9 cellular contexts compared by ENCODE assay signal in genomic region chr1:201877877-201878339, GRCh38. TPM values are rescaled to one million over a fixed set of nuclear protein-coding genes. Genes with fewer than 3 reads are reported as not detected.
DNase-seq lines count a peak whose midpoint lies in the region; ATAC-seq and TF ChIP-seq lines count a peak whose summit lies in the region.
"Had no signal": no experiment of that assay in that cellular context is flagged by ENCODE, and none has a peak within 500 bp of the region (broad histone marks: within the 10 kb centered on the region; RNA-seq: fewer than 3 reads in every experiment).

No MANE protein-coding gene starts in this region.

- H3K4me1 Mint-ChIP-seq in H9 (peaks cover 19% of the 10 kb centered on the region in 2 experiments), naive B cell (peaks cover 4 to 11% (median 10%) of the 10 kb centered on the region in 3 donors)

- H3K27ac Mint-ChIP-seq in H9 (peak overlapping the region in 1 of 3 experiments; percentile 93; a peak in 2 of 7 replicates), naive B cell (peak overlapping the region in 1 of 6 donors; percentile 44)

- H3K9ac ChIP-seq in H9 (ENCODE audit: extremely low read depth, insufficient read length, low read length): no peak overlapping the region

- H3K23me2 ChIP-seq in H9 (ENCODE audit: insufficient read length, low read depth, low read length, poor library complexity, severe bottlenecking): no peaks in the 10 kb centered on the region

- no peak for ATAC-seq in naive B cell (ENCODE audit: low read depth in 2 of 2)
- ATAC-seq in GM21786 (IDR thresholded peaks at IDR 0.05; ENCODE audit: unreplicated experiment): no peak
- no peak for ATAC-seq in GM21717 (IDR thresholded peaks at IDR 0.05; ENCODE audit: unreplicated experiment)

- H3T11ph ChIP-seq in H9 (ENCODE audit: low read length): no peak overlapping the region

- no peaks in the 10 kb centered on the region for H3K79me2 ChIP-seq in H9 (ENCODE audit: insufficient read depth, low read length)

- no peaks in the 10 kb centered on the region for H3K9me3 ChIP-seq in H9 (ENCODE audit: control insufficient read depth, low read depth, low read length)
- H3K9me3 ChIP-seq: SJCRH30 had no signal

- H3K56ac ChIP-seq in H9 (ENCODE audit: insufficient read length, low read depth, low read length): no peak overlapping the region

- no peak overlapping the region for H3K27ac ChIP-seq in H9 (ENCODE audit: insufficient read length, low read depth, low read length)
- H3K27ac ChIP-seq: SJCRH30 had no signal

- TF ChIP-seq CTCF in H9 (conservative IDR thresholded peaks at IDR 0.05) (peak; percentile 78), epithelial cell of esophagus (IDR thresholded peaks at IDR 0.05; ENCODE audit: insufficient read depth, low read depth, low read length, missing control alignments) (peak; percentile 73)

- H3K36me3 Mint-ChIP-seq in H9 (ENCODE audit: insufficient read depth in 1 of 3, low read depth in 3 of 3) (peaks cover 16 to 49% (median 34%) of the 10 kb centered on the region in 3 experiments), naive B cell (peaks cover 2 to 5% of the 10 kb centered on the region in 2 donors)

- H3K4ac ChIP-seq in H9 (ENCODE audit: low read depth, low read length): no peak overlapping the region

- in situ Hi-C loops in Caki2 (cut with HindIII; ENCODE audit: low pct_unique_long_range_greater_than_20kb, low sequenced_read_pairs): no loop called here

- H3K4me2 ChIP-seq in H9 (ENCODE audit: insufficient read depth, insufficient read length, low read length): no peak overlapping the region

- no peak overlapping the region for H3K23ac ChIP-seq in H9 (ENCODE audit: insufficient read length, low read depth, low read length)

- H3K4me1 ChIP-seq in H9 (ENCODE audit: insufficient read depth, low read length): peaks cover 2% of the 10 kb centered on the region; the same call in 1 of the 2 replicates

- no peak overlapping the region for H2BK15ac ChIP-seq in H9 (ENCODE audit: low read depth, low read length)

- H4K8ac ChIP-seq in H9 (replicated peaks; ENCODE audit: insufficient read length, low read depth, low read length): no peak overlapping the region

- H3K18ac ChIP-seq in H9 (ENCODE audit: insufficient read length, low read depth, low read length): no peak overlapping the region

- H2AFZ ChIP-seq in H9 (ENCODE audit: low read length): no peak overlapping the region

- no peak overlapping the region for H2BK5ac ChIP-seq in H9 (ENCODE audit: insufficient read length, low read length)

- no peaks in the 10 kb centered on the region for H4K20me1 ChIP-seq in H9 (ENCODE audit: control insufficient read depth, insufficient read depth, insufficient read length)

- no peaks in the 10 kb centered on the region for H3K79me1 ChIP-seq in H9 (ENCODE audit: insufficient read depth, low read depth, low read length, poor library complexity, severe bottlenecking)

- DNase-seq in Caki2 (ENCODE audit: low read depth): peak; percentile 54
- no peak for DNase-seq in H9
- DNase-seq in RPMI8226: peak; percentile 71
- peak; percentile 63 for DNase-seq in epithelial cell of esophagus (ENCODE audit: low read depth)
- DNase-seq in naive B cell: peak; percentile 21
- no peak for DNase-seq in activated CD4-positive, CD25-positive, alpha-beta regulatory T cell (lab: John Stamatoyannopoulos, UW)

- H3K14ac ChIP-seq in H9 (ENCODE audit: insufficient read depth, low read length): no peak overlapping the region

- H2AK5ac ChIP-seq in H9 (ENCODE audit: insufficient read length, low read length): no peak overlapping the region

- no peaks in the 10 kb centered on the region for H3K27me3 ChIP-seq in H9 (ENCODE audit: insufficient read depth, low read length)
- H3K27me3 ChIP-seq: SJCRH30 had no signal

- H2BK20ac ChIP-seq in H9 (ENCODE audit: low read depth, low read length, poor library complexity, severe bottlenecking): no peak overlapping the region

- no peak overlapping the region for H3K4me3 Mint-ChIP-seq in H9
- H3K4me3 Mint-ChIP-seq in naive B cell: no peak overlapping the region

- H3K27me3 Mint-ChIP-seq in H9 (ENCODE audit: low read depth) (no peaks in the 10 kb centered on the region), naive B cell (no peaks in the 10 kb centered on the region)

- H4K5ac ChIP-seq in H9 (ENCODE audit: insufficient read length, low read depth, low read length): no peak overlapping the region

- H3K4me3 ChIP-seq in epithelial cell of esophagus (ENCODE audit: low read length): no peak overlapping the region
- H3K4me3 ChIP-seq: SJCRH30 had no signal

- no CpG with 5 or more reads among the region's 6 CpGs for WGBS in H9 (ENCODE audit: extremely low coverage, insufficient read length, low lambda C conversion rate)

- H4K91ac ChIP-seq in H9 (ENCODE audit: insufficient read length, low read depth, low read length): no peak overlapping the region

- H3K9me3 Mint-ChIP-seq in H9 (no peaks in the 10 kb centered on the region), naive B cell (no peaks in the 10 kb centered on the region)

- H2BK120ac ChIP-seq in H9 (ENCODE audit: low read depth, low read length, poor library complexity, severe bottlenecking): no peak overlapping the region

- no peak overlapping the region for H2BK12ac ChIP-seq in H9 (ENCODE audit: insufficient read length, low read depth, low read length)

RNA-seq across cellular contexts. Expression of gene SHISA4, which starts 10.8 kb away (rescaled TPM):
- total RNA-seq in Caki2 (2014; rRNA removed; shearing (Covaris generic); ENCODE audit: low replicate concordance): 36.4 and 36.9 TPM in 2 replicates
- total RNA-seq in H9 (2021): 6.3 and 8.1 TPM in 2 replicates
- polyA plus RNA-seq in naive B cell (ENCODE audit: low read depth in 6 of 6): not detected

RNA-seq across cellular contexts. Expression of gene IPO9, which starts 49.0 kb away (rescaled TPM):
- total RNA-seq in Caki2 (2014; rRNA removed; shearing (Covaris generic); ENCODE audit: low replicate concordance): 16.6 and 20.4 TPM in 2 replicates
- 104 TPM in 2 replicates for total RNA-seq in H9 (2021)
- 10 to 100 TPM; 13.6 to 30.0 (median 18.0) TPM for polyA plus RNA-seq in naive B cell (ENCODE audit: low read depth in 6 of 6)

Comparison
In these comparisons a context has a peak if more than half of its experiments do, and no peak if none do; other contexts are left out.
1. DNase-seq: peak in Caki2 (single experiment), RPMI8226 (single experiment), epithelial cell of esophagus (single experiment) and naive B cell (single experiment); none in H9 (single experiment) and activated CD4-positive, CD25-positive, alpha-beta regulatory T cell (0 of 4).